ENCODE assay signal across 24 cellular contexts in genomic region chr3:122586098-122586497, GRCh38. TPM values are rescaled to one million over a fixed set of nuclear protein-coding genes. Genes with fewer than 3 reads are reported as not detected.
"Had no signal": no experiment of that assay in that cellular context is flagged by ENCODE, and none has a peak within 500 bp of the region (broad histone marks: within the 10 kb centered on the region; RNA-seq: fewer than 3 reads in every experiment).

No MANE protein-coding gene starts in this region.

- DNase-seq: activated CD4-positive, alpha-beta T cell treated with anti-CD3 and anti-CD28 coated beads, Interleukin-2, amount 10 ng/mL, durations not matched to agents 24 days and 14 days; activated CD8-positive, alpha-beta memory T cell treated with anti-CD3 and anti-CD28 coated beads for 24 hours; activated CD8-positive, alpha-beta memory T cell treated with anti-CD3 and anti-CD28 coated beads, Interleukin-2, amount 50 U/mL, for 48 hours; activated naive CD4-positive, alpha-beta T cell; effector memory CD8-positive, alpha-beta T cell; foreskin fibroblast; glutamatergic neuron; hippocampal formation; islet precursor cell; midbrain; retina; spleen; stimulated activated CD4-positive, alpha-beta T cell treated with anti-CD3 and anti-CD28 coated beads, Interleukin-4, amount 100 ng/mL, for 4 hours; stimulated activated naive CD4-positive, alpha-beta T cell; SW 1271; WERI-Rb-1 had no signal

- H3K4me3 ChIP-seq: cardiac muscle cell, lung, spleen, tibial nerve had no signal

- H3K27me3 Mint-ChIP-seq: activated CD4-positive, alpha-beta T cell treated with anti-CD3 and anti-CD28 coated beads, Interleukin-2, amount 10 ng/mL, durations not matched to agents 24 days and 14 days; effector memory CD8-positive, alpha-beta T cell had no signal

- H3K27me3 ChIP-seq: cardiac muscle cell, spleen, tibial nerve had no signal

- ATAC-seq: effector memory CD8-positive, alpha-beta T cell had no signal

- H3K36me3 ChIP-seq: cardiac muscle cell, WERI-Rb-1 had no signal

- FAIRE-seq: astrocyte, urothelium cell line had no signal

- H3K4me1 ChIP-seq: tibial nerve had no signal

- H3K27ac Mint-ChIP-seq: activated CD4-positive, alpha-beta T cell treated with anti-CD3 and anti-CD28 coated beads, Interleukin-2, amount 10 ng/mL, durations not matched to agents 24 days and 14 days had no signal

- H3K27ac ChIP-seq: cardiac muscle cell, epithelial cell of prostate, spleen, tibial nerve, WERI-Rb-1 had no signal

- H3K4me3 Mint-ChIP-seq: activated CD4-positive, alpha-beta T cell treated with anti-CD3 and anti-CD28 coated beads, Interleukin-2, amount 10 ng/mL, durations not matched to agents 24 days and 14 days; effector memory CD8-positive, alpha-beta T cell; neural crest cell had no signal

RNA-seq across cellular contexts. Expression of gene PARP15, which starts 8.6 kb away (rescaled TPM):
- total RNA-seq: cardiac muscle cell, neural crest cell, SK-MEL-5 had no signal
